In genomic region chr10:121956111-121957061, GRCh38 we compare ENCODE assay signal across 1 cellular context.
TF ChIP-seq lines count a peak whose summit lies in the region.

No MANE protein-coding gene starts in this region.

TF ChIP-seq in SK-N-SH, 30 proteins besides CTCF, POLR2A, EP300 and RAD21 (continued from another document):
- TF ChIP-seq REST (IDR thresholded peaks at IDR 0.05; ENCODE audit: low read depth, low read length): no peak
